ENCODE assay signal across 1 cellular context in genomic region chr1:152623203-152623844, GRCh38.
TF ChIP-seq lines count a peak whose summit lies in the region.

No MANE protein-coding gene starts in this region.

TF ChIP-seq in GM23338, 12 proteins besides CTCF, POLR2A, EP300 and RAD21 (continued from another document):
- no peak for TF ChIP-seq ZNF462 (CRISPR knock-in tag; IDR thresholded peaks at IDR 0.05)
- no peak for TF ChIP-seq CREB1 (CRISPR knock-in tag; IDR thresholded peaks at IDR 0.05; ENCODE audit: low read depth)
- no peak for TF ChIP-seq ZNF114 (CRISPR knock-in tag; IDR thresholded peaks at IDR 0.05)
- no peak for TF ChIP-seq ETS1 (IDR thresholded peaks at IDR 0.05)
- TF ChIP-seq ZNF331 (CRISPR knock-in tag; IDR thresholded peaks at IDR 0.05; ENCODE audit: low read depth), result no peak
- TF ChIP-seq, protein P1, sequence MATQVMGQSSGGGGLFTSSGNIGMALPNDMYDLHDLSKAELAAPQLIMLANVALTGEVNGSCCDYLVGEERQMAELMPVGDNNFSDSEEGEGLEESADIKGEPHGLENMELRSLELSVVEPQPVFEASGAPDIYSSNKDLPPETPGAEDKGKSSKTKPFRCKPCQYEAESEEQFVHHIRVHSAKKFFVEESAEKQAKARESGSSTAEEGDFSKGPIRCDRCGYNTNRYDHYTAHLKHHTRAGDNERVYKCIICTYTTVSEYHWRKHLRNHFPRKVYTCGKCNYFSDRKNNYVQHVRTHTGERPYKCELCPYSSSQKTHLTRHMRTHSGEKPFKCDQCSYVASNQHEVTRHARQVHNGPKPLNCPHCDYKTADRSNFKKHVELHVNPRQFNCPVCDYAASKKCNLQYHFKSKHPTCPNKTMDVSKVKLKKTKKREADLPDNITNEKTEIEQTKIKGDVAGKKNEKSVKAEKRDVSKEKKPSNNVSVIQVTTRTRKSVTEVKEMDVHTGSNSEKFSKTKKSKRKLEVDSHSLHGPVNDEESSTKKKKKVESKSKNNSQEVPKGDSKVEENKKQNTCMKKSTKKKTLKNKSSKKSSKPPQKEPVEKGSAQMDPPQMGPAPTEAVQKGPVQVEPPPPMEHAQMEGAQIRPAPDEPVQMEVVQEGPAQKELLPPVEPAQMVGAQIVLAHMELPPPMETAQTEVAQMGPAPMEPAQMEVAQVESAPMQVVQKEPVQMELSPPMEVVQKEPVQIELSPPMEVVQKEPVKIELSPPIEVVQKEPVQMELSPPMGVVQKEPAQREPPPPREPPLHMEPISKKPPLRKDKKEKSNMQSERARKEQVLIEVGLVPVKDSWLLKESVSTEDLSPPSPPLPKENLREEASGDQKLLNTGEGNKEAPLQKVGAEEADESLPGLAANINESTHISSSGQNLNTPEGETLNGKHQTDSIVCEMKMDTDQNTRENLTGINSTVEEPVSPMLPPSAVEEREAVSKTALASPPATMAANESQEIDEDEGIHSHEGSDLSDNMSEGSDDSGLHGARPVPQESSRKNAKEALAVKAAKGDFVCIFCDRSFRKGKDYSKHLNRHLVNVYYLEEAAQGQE (IDR thresholded peaks at IDR 0.05; ENCODE audit: unreplicated experiment), result no peak
- TF ChIP-seq NANOG (IDR thresholded peaks at IDR 0.05; ENCODE audit: borderline replicate concordance), result no peak
- TF ChIP-seq EZH2phosphoT487 (IDR thresholded peaks at IDR 0.05; ENCODE audit: unreplicated experiment), result no peak
- TF ChIP-seq EZH2 (IDR thresholded peaks at IDR 0.05; ENCODE audit: low read depth, unreplicated experiment), result no peak
- TF ChIP-seq POLR2AphosphoS5 (IDR thresholded peaks at IDR 0.05; ENCODE audit: low read depth), result no peak
- no peak for TF ChIP-seq STAT1 (IDR thresholded peaks at IDR 0.05; ENCODE audit: unreplicated experiment)
